Comparison of ENCODE assay signal across 1 cellular context in the genomic region with DNA sequence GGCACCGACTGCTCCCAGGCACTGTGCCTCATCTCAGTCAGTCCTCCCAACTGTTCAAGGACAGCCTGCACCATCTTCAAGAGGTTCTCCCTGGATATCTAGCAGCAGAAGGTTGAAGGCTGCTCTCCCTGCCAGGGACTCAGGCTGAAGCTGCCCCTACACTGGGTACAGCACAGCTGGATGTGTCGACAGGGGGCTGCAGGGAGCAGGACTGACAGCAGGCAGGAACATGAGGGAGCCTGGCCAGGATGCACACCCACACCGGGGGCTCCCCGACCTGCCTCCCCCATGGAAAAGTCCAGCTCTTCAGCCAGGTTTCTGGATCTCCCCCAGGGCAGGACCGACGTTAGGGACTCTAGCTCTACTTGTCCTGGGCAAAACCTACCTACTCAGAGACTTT.
TF ChIP-seq lines count a peak whose summit lies in the region.

No MANE protein-coding gene starts in this region.

TF ChIP-seq in K562, 482 proteins besides CTCF, POLR2A, EP300 and RAD21 (continued from another document):
- TF ChIP-seq, protein P1, sequence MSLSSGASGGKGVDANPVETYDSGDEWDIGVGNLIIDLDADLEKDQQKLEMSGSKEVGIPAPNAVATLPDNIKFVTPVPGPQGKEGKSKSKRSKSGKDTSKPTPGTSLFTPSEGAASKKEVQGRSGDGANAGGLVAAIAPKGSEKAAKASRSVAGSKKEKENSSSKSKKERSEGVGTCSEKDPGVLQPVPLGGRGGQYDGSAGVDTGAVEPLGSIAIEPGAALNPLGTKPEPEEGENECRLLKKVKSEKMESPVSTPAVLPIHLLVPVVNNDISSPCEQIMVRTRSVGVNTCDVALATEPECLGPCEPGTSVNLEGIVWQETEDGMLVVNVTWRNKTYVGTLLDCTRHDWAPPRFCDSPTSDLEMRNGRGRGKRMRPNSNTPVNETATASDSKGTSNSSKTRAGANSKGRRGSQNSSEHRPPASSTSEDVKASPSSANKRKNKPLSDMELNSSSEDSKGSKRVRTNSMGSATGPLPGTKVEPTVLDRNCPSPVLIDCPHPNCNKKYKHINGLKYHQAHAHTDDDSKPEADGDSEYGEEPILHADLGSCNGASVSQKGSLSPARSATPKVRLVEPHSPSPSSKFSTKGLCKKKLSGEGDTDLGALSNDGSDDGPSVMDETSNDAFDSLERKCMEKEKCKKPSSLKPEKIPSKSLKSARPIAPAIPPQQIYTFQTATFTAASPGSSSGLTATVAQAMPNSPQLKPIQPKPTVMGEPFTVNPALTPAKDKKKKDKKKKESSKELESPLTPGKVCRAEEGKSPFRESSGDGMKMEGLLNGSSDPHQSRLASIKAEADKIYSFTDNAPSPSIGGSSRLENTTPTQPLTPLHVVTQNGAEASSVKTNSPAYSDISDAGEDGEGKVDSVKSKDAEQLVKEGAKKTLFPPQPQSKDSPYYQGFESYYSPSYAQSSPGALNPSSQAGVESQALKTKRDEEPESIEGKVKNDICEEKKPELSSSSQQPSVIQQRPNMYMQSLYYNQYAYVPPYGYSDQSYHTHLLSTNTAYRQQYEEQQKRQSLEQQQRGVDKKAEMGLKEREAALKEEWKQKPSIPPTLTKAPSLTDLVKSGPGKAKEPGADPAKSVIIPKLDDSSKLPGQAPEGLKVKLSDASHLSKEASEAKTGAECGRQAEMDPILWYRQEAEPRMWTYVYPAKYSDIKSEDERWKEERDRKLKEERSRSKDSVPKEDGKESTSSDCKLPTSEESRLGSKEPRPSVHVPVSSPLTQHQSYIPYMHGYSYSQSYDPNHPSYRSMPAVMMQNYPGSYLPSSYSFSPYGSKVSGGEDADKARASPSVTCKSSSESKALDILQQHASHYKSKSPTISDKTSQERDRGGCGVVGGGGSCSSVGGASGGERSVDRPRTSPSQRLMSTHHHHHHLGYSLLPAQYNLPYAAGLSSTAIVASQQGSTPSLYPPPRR (CRISPR knock-in tag; IDR thresholded peaks at IDR 0.05; ENCODE audit: borderline replicate concordance), result no peak
- 0 out of 2 replicates have a peak, but pooled peaks have one; percentile 26 for TF ChIP-seq POLR2G (IDR thresholded peaks at IDR 0.05; ENCODE audit: low read depth, low read length)
- no peak for TF ChIP-seq KDM5B (IDR thresholded peaks at IDR 0.05; ENCODE audit: insufficient replicate concordance, low read depth, low read length)
- TF ChIP-seq, protein P2, sequence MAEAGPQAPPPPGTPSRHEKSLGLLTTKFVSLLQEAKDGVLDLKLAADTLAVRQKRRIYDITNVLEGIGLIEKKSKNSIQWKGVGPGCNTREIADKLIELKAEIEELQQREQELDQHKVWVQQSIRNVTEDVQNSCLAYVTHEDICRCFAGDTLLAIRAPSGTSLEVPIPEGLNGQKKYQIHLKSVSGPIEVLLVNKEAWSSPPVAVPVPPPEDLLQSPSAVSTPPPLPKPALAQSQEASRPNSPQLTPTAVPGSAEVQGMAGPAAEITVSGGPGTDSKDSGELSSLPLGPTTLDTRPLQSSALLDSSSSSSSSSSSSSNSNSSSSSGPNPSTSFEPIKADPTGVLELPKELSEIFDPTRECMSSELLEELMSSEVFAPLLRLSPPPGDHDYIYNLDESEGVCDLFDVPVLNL (CRISPR knock-in tag; IDR thresholded peaks at IDR 0.05; ENCODE audit: low read depth), result no peak
